Comparison of ENCODE assay signal across 21 cellular contexts in genomic region chr5:58042933-58043606, GRCh38.
A peak's percentile ranks its signal among the peaks of the same experiment; 100 is the strongest.
DNase-seq lines count a peak whose midpoint lies in the region; ATAC-seq and TF ChIP-seq lines count a peak whose summit lies in the region.
"Had no signal": no experiment of that assay in that cellular context is flagged by ENCODE, and none has a peak within 500 bp of the region (broad histone marks: within the 10 kb centered on the region; RNA-seq: fewer than 3 reads in every experiment).

No MANE protein-coding gene starts in this region.

- H3K79me1 ChIP-seq in mesenchymal stem cell (replicated peaks; ENCODE audit: low read length, poor library complexity, severe bottlenecking), result no peaks in the 10 kb centered on the region

- H3K4me3 ChIP-seq in colonic mucosa (no peak overlapping the region), mesenchymal stem cell (ENCODE audit: insufficient read depth in 1 of 2, low read depth in 1 of 2, low read length in 2 of 2) (no peak overlapping the region)
- H3K4me3 ChIP-seq: A549, heart left ventricle, SJCRH30, testis had no signal

- no peak overlapping the region for H3K14ac ChIP-seq in mesenchymal stem cell (ENCODE audit: low read length in 2 of 2)

- ATAC-seq in HG03175 (IDR thresholded peaks at IDR 0.05; ENCODE audit: unreplicated experiment) (no peak), GM21529 (IDR thresholded peaks at IDR 0.05; ENCODE audit: unreplicated experiment) (no peak)
- ATAC-seq in activated T-helper 17 cell treated with anti-CD3 and anti-CD28 coated beads, Interleukin-2, amount 50 U/mL, for 72 hours (replicated peaks), result no peak
- ATAC-seq: A549; activated CD8-positive, alpha-beta memory T cell treated with anti-CD3 and anti-CD28 coated beads, Interleukin-2, amount 10 ng/mL, durations not matched to agents 7 days and 5 days; activated naive CD8-positive, alpha-beta T cell treated with anti-CD3 and anti-CD28 coated beads, Interleukin-2, amount 50 U/mL, for 24 hours; heart left ventricle had no signal

- H3K27ac Mint-ChIP-seq in activated T-helper 17 cell treated with anti-CD3 and anti-CD28 coated beads, Interleukin-2, amount 50 U/mL, for 72 hours, result no peak overlapping the region
- H3K27ac Mint-ChIP-seq: activated CD8-positive, alpha-beta memory T cell treated with anti-CD3 and anti-CD28 coated beads, Interleukin-2, amount 10 ng/mL, durations not matched to agents 7 days and 5 days; activated naive CD8-positive, alpha-beta T cell treated with anti-CD3 and anti-CD28 coated beads, Interleukin-2, amount 50 U/mL, for 24 hours; CD4-positive, alpha-beta T cell had no signal

- H4K8ac ChIP-seq in mesenchymal stem cell (ENCODE audit: low read length), result peak overlapping the region; percentile 23

- H3K36me3 ChIP-seq in colonic mucosa (no peaks in the 10 kb centered on the region), mesenchymal stem cell (ENCODE audit: control insufficient read depth in 1 of 2, insufficient read depth in 2 of 2, low read depth in 1 of 2, low read length in 2 of 2) (no peaks in the 10 kb centered on the region)
- H3K36me3 ChIP-seq: heart left ventricle, SJCRH30 had no signal

- no peak overlapping the region for H2BK15ac ChIP-seq in mesenchymal stem cell (ENCODE audit: low read depth, poor library complexity, severe bottlenecking)

- H3K9ac ChIP-seq in colonic mucosa (ENCODE audit: low read depth in 2 of 2, low read length in 2 of 2), result no peak overlapping the region
- no peak overlapping the region for H3K9ac ChIP-seq in mesenchymal stem cell (ENCODE audit: low read length)

- no peak overlapping the region for H3K4me2 ChIP-seq in mesenchymal stem cell (ENCODE audit: low read length, poor library complexity, severe bottlenecking)
- H3K4me2 ChIP-seq: A549 had no signal

- no peak for TF ChIP-seq CTCF in colonic mucosa (IDR thresholded peaks at IDR 0.05)

- no peaks in the 10 kb centered on the region for H3K36me3 Mint-ChIP-seq in activated T-helper 17 cell treated with anti-CD3 and anti-CD28 coated beads, Interleukin-2, amount 50 U/mL, for 72 hours (ENCODE audit: low read depth)
- H3K36me3 Mint-ChIP-seq: activated CD8-positive, alpha-beta memory T cell treated with anti-CD3 and anti-CD28 coated beads, Interleukin-2, amount 10 ng/mL, durations not matched to agents 7 days and 5 days had no signal

- H4K91ac ChIP-seq in mesenchymal stem cell (ENCODE audit: low read length), result no peak overlapping the region

- no peak overlapping the region for H2BK12ac ChIP-seq in mesenchymal stem cell (ENCODE audit: low read length in 2 of 2)

- H3K27ac ChIP-seq in colonic mucosa (no peak overlapping the region), mesenchymal stem cell (ENCODE audit: low read length, poor library complexity, severe bottlenecking) (no peak overlapping the region)
- H3K27ac ChIP-seq: SJCRH30, testis had no signal

- no peaks in the 10 kb centered on the region for H3K4me1 Mint-ChIP-seq in activated T-helper 17 cell treated with anti-CD3 and anti-CD28 coated beads, Interleukin-2, amount 50 U/mL, for 72 hours
- H3K4me1 Mint-ChIP-seq: activated CD8-positive, alpha-beta memory T cell treated with anti-CD3 and anti-CD28 coated beads, Interleukin-2, amount 10 ng/mL, durations not matched to agents 7 days and 5 days; activated naive CD8-positive, alpha-beta T cell treated with anti-CD3 and anti-CD28 coated beads, Interleukin-2, amount 50 U/mL, for 24 hours had no signal

- H3K4me1 ChIP-seq in colonic mucosa (no peaks in the 10 kb centered on the region), mesenchymal stem cell (ENCODE audit: control insufficient read depth, insufficient read depth, low read depth, low read length) (no peaks in the 10 kb centered on the region)
- H3K4me1 ChIP-seq: SJCRH30 had no signal

- H3K4me3 Mint-ChIP-seq in activated T-helper 17 cell treated with anti-CD3 and anti-CD28 coated beads, Interleukin-2, amount 50 U/mL, for 72 hours, result no peak overlapping the region
- H3K4me3 Mint-ChIP-seq: activated CD8-positive, alpha-beta memory T cell treated with anti-CD3 and anti-CD28 coated beads, Interleukin-2, amount 10 ng/mL, durations not matched to agents 7 days and 5 days; activated naive CD8-positive, alpha-beta T cell treated with anti-CD3 and anti-CD28 coated beads, Interleukin-2, amount 50 U/mL, for 24 hours; CD4-positive, alpha-beta T cell had no signal

- no peak overlapping the region for H3K23ac ChIP-seq in mesenchymal stem cell (ENCODE audit: low read length in 2 of 2)

- peak overlapping the region; percentile 42 for H2AFZ ChIP-seq in mesenchymal stem cell (ENCODE audit: low read depth, low read length)

- no peaks in the 10 kb centered on the region for H3K9me3 Mint-ChIP-seq in activated T-helper 17 cell treated with anti-CD3 and anti-CD28 coated beads, Interleukin-2, amount 50 U/mL, for 72 hours
- H3K9me3 Mint-ChIP-seq: activated naive CD8-positive, alpha-beta T cell treated with anti-CD3 and anti-CD28 coated beads, Interleukin-2, amount 50 U/mL, for 24 hours; CD4-positive, alpha-beta T cell had no signal

- DNase-seq in CD1c-positive myeloid dendritic cell (ENCODE audit: extremely low spot score), result peak; percentile 0
- peak; percentile 86 for DNase-seq in OCI-M1 (lab: John Stamatoyannopoulos, UW)
- peak; percentile 21 for DNase-seq in colonic mucosa
- DNase-seq in mesenchymal stem cell, result peak; percentile 18
- DNase-seq in ureter (ENCODE audit: low spot score), result no peak
- DNase-seq: activated CD4-positive, alpha-beta T cell treated with anti-CD3 and anti-CD28 coated beads for 1 hour; activated CD8-positive, alpha-beta memory T cell treated with anti-CD3 and anti-CD28 coated beads, Interleukin-2, amount 10 ng/mL, durations not matched to agents 7 days and 5 days; activated naive CD8-positive, alpha-beta T cell treated with anti-CD3 and anti-CD28 coated beads, Interleukin-2, amount 50 U/mL, for 24 hours; CD4-positive, alpha-beta T cell; heart left ventricle; KG1; kidney; NCI-H1048; NCI-H2081; NCI-H510A treated with DMSO at 0.1 percent for 48 hours; SJCRH30; testis had no signal

- H2AK5ac ChIP-seq in mesenchymal stem cell (ENCODE audit: low read length, severe bottlenecking), result no peak overlapping the region

- no peak overlapping the region for H3K18ac ChIP-seq in mesenchymal stem cell (ENCODE audit: low read depth in 1 of 2, low read length in 2 of 2)

- H3K9me3 ChIP-seq in colonic mucosa (no peaks in the 10 kb centered on the region), mesenchymal stem cell (ENCODE audit: control insufficient read depth, low read length) (no peaks in the 10 kb centered on the region)
- H3K9me3 ChIP-seq: A549, heart left ventricle, SJCRH30, testis had no signal

- H2BK5ac ChIP-seq in mesenchymal stem cell (ENCODE audit: low read depth, low read length, poor library complexity, severe bottlenecking), result no peak overlapping the region

- H3K27me3 ChIP-seq in colonic mucosa (no peaks in the 10 kb centered on the region), mesenchymal stem cell (ENCODE audit: control insufficient read depth in 1 of 2, insufficient read depth in 1 of 2, low read length in 2 of 2) (no peaks in the 10 kb centered on the region)
- H3K27me3 ChIP-seq: heart left ventricle, SJCRH30, testis had no signal

- no peak overlapping the region for H2BK120ac ChIP-seq in mesenchymal stem cell (ENCODE audit: low read depth, low read length)

- peaks cover 6% of the 10 kb centered on the region for H3K27me3 Mint-ChIP-seq in activated T-helper 17 cell treated with anti-CD3 and anti-CD28 coated beads, Interleukin-2, amount 50 U/mL, for 72 hours
- H3K27me3 Mint-ChIP-seq: activated CD8-positive, alpha-beta memory T cell treated with anti-CD3 and anti-CD28 coated beads, Interleukin-2, amount 10 ng/mL, durations not matched to agents 7 days and 5 days; activated naive CD8-positive, alpha-beta T cell treated with anti-CD3 and anti-CD28 coated beads, Interleukin-2, amount 50 U/mL, for 24 hours; CD4-positive, alpha-beta T cell had no signal

- WGBS in mesenchymal stem cell, result 66% methylated on average over 3 of the region's 3 CpGs

- intact Hi-C loops in colonic mucosa (cut with DNase I), result no loop called here

- peak overlapping the region in 1 of 2 experiments; percentile 15 for H3K4ac ChIP-seq in mesenchymal stem cell (ENCODE audit: low read depth in 1 of 2, low read length in 2 of 2)
